In genomic region chr3:58179235-58180098, GRCh38 we compare ENCODE assay signal across 29 cellular contexts. TPM values are rescaled to one million over a fixed set of nuclear protein-coding genes. Genes with fewer than 3 reads are reported as not detected.
DNase-seq lines count a peak whose midpoint lies in the region; ATAC-seq, FAIRE-seq and TF ChIP-seq lines count a peak whose summit lies in the region.
"Had no signal": no experiment of that assay in that cellular context is flagged by ENCODE, and none has a peak within 500 bp of the region (broad histone marks: within the 10 kb centered on the region; RNA-seq: fewer than 3 reads in every experiment).

No MANE protein-coding gene starts in this region.

- H3K36me3 ChIP-seq in DND-41 (ENCODE audit: insufficient read depth, low read length) (no peaks in the 10 kb centered on the region), HepG2 (replicated peaks in 1 of 2; ENCODE audit: control insufficient read depth in 1 of 2, insufficient read depth in 2 of 2, low read length in 2 of 2) (no peaks in the 10 kb centered on the region)
- H3K36me3 ChIP-seq: BLaER1, cardiac muscle cell, colonic mucosa, left lung, sigmoid colon, tibial nerve had no signal

- no peak for TF ChIP-seq RAD21 in A549 (conservative IDR thresholded peaks at IDR 0.05 in 1 of 2, IDR thresholded peaks at IDR 0.05 in 1 of 2)
- TF ChIP-seq RAD21 in HepG2 (CRISPR knock-in tag; IDR thresholded peaks at IDR 0.05), result no peak

- H4K20me1 ChIP-seq in DND-41 (ENCODE audit: insufficient read depth, low read length) (no peaks in the 10 kb centered on the region), HepG2 (ENCODE audit: insufficient read depth, low read length) (no peaks in the 10 kb centered on the region)
- H4K20me1 ChIP-seq: BLaER1 had no signal

- DNase-seq in A549 (ENCODE audit: low read depth in 1 of 2, low spot score in 1 of 2) (no peak), DND-41 (no peak), RPMI8226 (peak; percentile 63), HepG2 (ENCODE audit: low spot score) (no peak), amygdala (lab: John Stamatoyannopoulos, UW) (no peak)
- DNase-seq in activated naive CD4-positive, alpha-beta T cell treated with Interleukin-2 at 50 U/mL for 16 hours, result no peak
- DNase-seq: activated CD4-positive, alpha-beta T cell treated with anti-CD3 and anti-CD28 coated beads for 48 hours; activated effector memory CD4-positive, alpha-beta T cell treated with Interleukin-2 at 50 U/mL for 16 hours; activated naive CD8-positive, alpha-beta T cell treated with anti-CD3 and anti-CD28 coated beads, Interleukin-2, amount 10 ng/mL, durations not matched to agents 7 days and 5 days; COR-L47; DMS79; effector CD8-positive, alpha-beta T cell; GF-D8; left lung; mesendoderm; NCI-H1105; NCI-H187 treated with DMSO at 0.1 percent for 48 hours; NCI-H526; sigmoid colon; stimulated activated CD4-positive, alpha-beta T cell treated with anti-CD3 and anti-CD28 coated beads, Interleukin-4, amount 100 ng/mL, for 1 hour; T-cell had no signal

- ATAC-seq in A549 (peak; percentile 1 to 2; a peak in 2 of 6 replicates), DND-41 (ENCODE audit: insufficient read depth, low read depth) (0 out of 3 replicates have a peak, but pooled peaks have one; percentile 27), HepG2 (peak; percentile 4), GM19324 (IDR thresholded peaks at IDR 0.05; ENCODE audit: low FRiP score, unreplicated experiment) (no peak)
- ATAC-seq: left lung, T-cell had no signal

- FAIRE-seq in A549 (lab: Jason Lieb, UNC) (no peak), HepG2 (lab: Jason Lieb, UNC) (no peak)
- FAIRE-seq: astrocyte, islet of Langerhans had no signal

- TF ChIP-seq POLR2A in A549 (IDR thresholded peaks at IDR 0.05; ENCODE audit: low read length) (no peak), HepG2 (IDR thresholded peaks at IDR 0.05; ENCODE audit: insufficient read depth in 1 of 2, low read depth in 2 of 2, low read length in 2 of 2) (no peak)

- CTCF ChIA-PET in A549 (lab: Yijun Ruan, JAX), result interaction anchor here (1.0 to 6.4 kb wide), 9 partner anchors 7 to 217 kb away, joined by 3 to 49 read pairs (median 11); partner anchors contain the start of genes HTD2 and RPP14
- CTCF ChIA-PET in HepG2 (lab: Yijun Ruan, JAX; ENCODE audit: low intra/inter-chr PET ratio, low total read pairs), result no interaction called here

- H3K9ac ChIP-seq in DND-41 (ENCODE audit: low read depth, low read length) (no peak overlapping the region), HepG2 (ENCODE audit: insufficient read depth, low read depth, low read length) (no peak overlapping the region)
- H3K9ac ChIP-seq: BLaER1 had no signal

- H2AFZ ChIP-seq in DND-41 (ENCODE audit: low read depth, low read length), result no peak overlapping the region
- H2AFZ ChIP-seq in HepG2 (ENCODE audit: low read length), result no peak overlapping the region

- H3K79me2 ChIP-seq in DND-41 (ENCODE audit: insufficient read depth, low read length) (no peaks in the 10 kb centered on the region), HepG2 (ENCODE audit: insufficient read depth, low read length) (no peaks in the 10 kb centered on the region)

- no TSS peak for BruUV-seq in HepG2 (replicated peaks; lab: Mats Ljungman, UMichigan)

- in situ Hi-C loops in HepG2 (cut with HindIII; ENCODE audit: extremely low pct_ligation_motif_present, low pct_unique_long_range_greater_than_20kb), result loop anchor here (5.0 to 10.0 kb wide), 2 partner anchors 38 to 235 kb away; no protein-coding TSS in a partner anchor

- POLR2A ChIA-PET in A549 (lab: Yijun Ruan, JAX), result no interaction called here
- POLR2A ChIA-PET in HepG2 (lab: Yijun Ruan, JAX), result interaction anchor here (0.9 to 2.4 kb wide), 2 partner anchors 14 to 127 kb away, joined by 4 to 13 read pairs; partner anchors contain the start of genes HTD2 and RPP14

- H3K4me1 ChIP-seq in A549, result peaks cover 60% of the 10 kb centered on the region
- H3K4me1 ChIP-seq in DND-41 (ENCODE audit: insufficient read depth, low read length), result no peaks in the 10 kb centered on the region
- H3K4me1 ChIP-seq in HepG2 (ENCODE audit: insufficient read depth, low read length), result peaks cover 100% of the 10 kb centered on the region

- TF ChIP-seq CTCF in A549 (IDR thresholded peaks at IDR 0.05), result no peak
- TF ChIP-seq CTCF in DND-41 (IDR thresholded peaks at IDR 0.05; ENCODE audit: borderline replicate concordance, extremely low read depth, low read length, poor library complexity, severe bottlenecking), result no peak
- TF ChIP-seq CTCF in HepG2 (CRISPR knock-in tag; IDR thresholded peaks at IDR 0.05), result no peak

- no peak for TF ChIP-seq EP300 in A549 (IDR thresholded peaks at IDR 0.05)
- TF ChIP-seq EP300 in HepG2 (IDR thresholded peaks at IDR 0.05; ENCODE audit: low read depth in 2 of 2, low read length in 2 of 2), result no peak
- no peak for TF ChIP-seq EP300 in HepG2 (CRISPR knock-in tag; IDR thresholded peaks at IDR 0.05; ENCODE audit: borderline replicate concordance)

- H3K27ac ChIP-seq in A549 (peak overlapping the region in 1 of 2 experiments; percentile 98; a peak in 3 of 6 replicates), DND-41 (ENCODE audit: low read length) (no peak overlapping the region), HepG2 (ENCODE audit: extremely low read length, insufficient read depth, low read length) (no peak overlapping the region)
- H3K27ac ChIP-seq: BLaER1, cardiac muscle cell, colonic mucosa, left lung had no signal

- WGBS in A549 (ENCODE audit: missing lambda C conversion rate), result 91% methylated on average over 6 of the region's 13 CpGs
- WGBS in HepG2 (ENCODE audit: low lambda C conversion rate), result 38% methylated on average over 8 of the region's 13 CpGs

- H3K27me3 ChIP-seq in DND-41 (ENCODE audit: insufficient read depth, low read length, poor library complexity) (no peaks in the 10 kb centered on the region), HepG2 (ENCODE audit: control insufficient read depth in 1 of 2, insufficient read depth in 2 of 2, low read length in 2 of 2) (peaks cover 0 to 16% of the 10 kb centered on the region in 2 experiments; a peak in 2 of 5 replicates)
- H3K27me3 ChIP-seq: colonic mucosa, sigmoid colon, tibial nerve had no signal

- H3K4me2 ChIP-seq in A549 (no peak overlapping the region), DND-41 (ENCODE audit: insufficient read depth, low read length) (no peak overlapping the region), HepG2 (ENCODE audit: low read depth, low read length) (peak overlapping the region; percentile 77)
- H3K4me2 ChIP-seq: BLaER1 had no signal

- no peaks in the 10 kb centered on the region for H3K9me3 ChIP-seq in A549
- no peaks in the 10 kb centered on the region for H3K9me3 ChIP-seq in DND-41 (ENCODE audit: insufficient read depth, low read length, severe bottlenecking)
- H3K9me3 ChIP-seq in HepG2 (ENCODE audit: low read length), result no peaks in the 10 kb centered on the region
- H3K9me3 ChIP-seq: BLaER1, colonic mucosa, left lung, sigmoid colon, tibial nerve had no signal

- H3K4me3 ChIP-seq in A549 (no peak overlapping the region), DND-41 (ENCODE audit: low read depth in 1 of 2, low read length in 2 of 2) (no peak overlapping the region), HepG2 (replicated peaks in 1 of 3; ENCODE audit: insufficient read depth in 1 of 3, low read depth in 2 of 3, low read length in 3 of 3) (peak overlapping the region in 1 of 3 experiments; percentile 29; a peak in 1 of 6 replicates)
- H3K4me3 ChIP-seq: BLaER1, cardiac muscle cell, colonic mucosa, left lung, sigmoid colon, tibial nerve had no signal

- intact Hi-C loops in HepG2 (cut with micrococcal nuclease; ENCODE audit: unreplicated experiment), result no loop called here

RNA-seq across cellular contexts. Expression of gene DNASE1L3, which starts 31.3 kb away (rescaled TPM):
- polyA plus RNA-seq in A549 (2011; rRNA removed), result 0.19 TPM in 1 of 2 replicates, not detected in the other
- polyA plus RNA-seq in A549 (2012; cell fraction: cytosol; rRNA removed), result 0.08 TPM in 1 of 2 replicates, not detected in the other
- polyA plus RNA-seq in A549 (2012; cell fraction: nucleus; rRNA removed), result not detected in 2 replicates
- polyA plus RNA-seq in A549 (2017; fragmentation: RNase III; extraction: RNeasy Plus Mini Kit Qiagen cat#74134 plus additional on column Dnase treatment), result not detected in 3 replicates
- 0.49 TPM in 1 of 2 replicates, not detected in the other for polyA minus RNA-seq in A549 (2011; rRNA and poly(A)+ RNA removed)
- total RNA-seq in HepG2 (2016; rRNA removed; fragmentation: Illumina TruSeq; extraction: Trizol), result 0.55 and 0.86 TPM in 2 replicates
- 0.30 TPM in 1 of 2 replicates, not detected in the other for total RNA-seq in HepG2 (2016; cell fraction: cytosol; rRNA removed; fragmentation: Illumina TruSeq; extraction: Trizol; ENCODE audit: low read depth)
- total RNA-seq in HepG2 (2016; cell fraction: insoluble cytoplasmic fraction; rRNA removed; fragmentation: Illumina TruSeq; extraction: Trizol), result 0.61 and 0.73 TPM in 2 replicates
- total RNA-seq in HepG2 (2016; cell fraction: membrane; rRNA removed; fragmentation: Illumina TruSeq; extraction: Trizol), result 0.53 and 1.1 TPM in 2 replicates
- total RNA-seq in HepG2 (2016; cell fraction: nucleus; rRNA removed; fragmentation: Illumina TruSeq; extraction: Trizol), result 0.22 TPM in 1 of 2 replicates, not detected in the other
- polyA plus RNA-seq in HepG2 (2011; rRNA removed), result 1.0 and 1.7 TPM in 2 replicates
- 1.0 and 1.3 TPM in 2 replicates for polyA plus RNA-seq in HepG2 (2011; cell fraction: cytosol; rRNA removed)
- polyA plus RNA-seq in HepG2 (2011; cell fraction: nucleus; rRNA removed), result 0.43 and 0.51 TPM in 2 replicates
- polyA plus RNA-seq in HepG2 (2012), result 0.33 and 2.5 TPM in 2 replicates
- 0.27 and 0.35 TPM in 2 replicates for polyA plus RNA-seq in HepG2 (2016; cell fraction: cytosol; fragmentation: Illumina TruSeq; extraction: Trizol; ENCODE audit: low read depth)
- 0.44 and 0.59 TPM in 2 replicates for polyA plus RNA-seq in HepG2 (2016; cell fraction: insoluble cytoplasmic fraction; fragmentation: Illumina TruSeq; extraction: Trizol; ENCODE audit: low read depth)
- polyA plus RNA-seq in HepG2 (2016; cell fraction: membrane; fragmentation: Illumina TruSeq; extraction: Trizol; ENCODE audit: low read depth), result 0.34 and 0.37 TPM in 2 replicates
- polyA plus RNA-seq in HepG2 (2016; cell fraction: nucleus; fragmentation: Illumina TruSeq; extraction: Trizol; ENCODE audit: insufficient read depth, low read depth), result 0.55 TPM in 1 of 2 replicates, not detected in the other
- polyA minus RNA-seq in HepG2 (2011; rRNA and poly(A)+ RNA removed; ENCODE audit: low replicate concordance), result 0.14 and 1.8 TPM in 2 replicates
- polyA minus RNA-seq in HepG2 (2011; cell fraction: cytosol; rRNA and poly(A)+ RNA removed), result 0.88 TPM in 1 of 2 replicates, not detected in the other
- polyA minus RNA-seq in HepG2 (2011; cell fraction: nucleus; rRNA and poly(A)+ RNA removed), result 0.77 and 0.87 TPM in 2 replicates
- total RNA-seq: activated naive CD8-positive, alpha-beta T cell treated with anti-CD3 and anti-CD28 coated beads, Interleukin-2, amount 10 ng/mL, durations not matched to agents 7 days and 5 days; astrocyte; progenitor cell of endocrine pancreas had no signal

RNA-seq across cellular contexts. Expression of gene ABHD6, which starts 58.1 kb away (rescaled TPM):
- 10.1 and 13.8 TPM in 2 replicates for polyA plus RNA-seq in A549 (2011; rRNA removed)
- polyA plus RNA-seq in A549 (2012; cell fraction: cytosol; rRNA removed), result 7.2 and 8.2 TPM in 2 replicates
- 5.9 and 6.0 TPM in 2 replicates for polyA plus RNA-seq in A549 (2012; cell fraction: nucleus; rRNA removed)
- 5.7 to 6.6 TPM (median 6.0 TPM) in 3 replicates for polyA plus RNA-seq in A549 (2017; fragmentation: RNase III; extraction: RNeasy Plus Mini Kit Qiagen cat#74134 plus additional on column Dnase treatment)
- 18.0 and 23.1 TPM in 2 replicates for polyA minus RNA-seq in A549 (2011; rRNA and poly(A)+ RNA removed)
- total RNA-seq in HepG2 (2016; rRNA removed; fragmentation: Illumina TruSeq; extraction: Trizol), result 5.7 and 9.0 TPM in 2 replicates
- 4.3 and 4.9 TPM in 2 replicates for total RNA-seq in HepG2 (2016; cell fraction: cytosol; rRNA removed; fragmentation: Illumina TruSeq; extraction: Trizol; ENCODE audit: low read depth)
- total RNA-seq in HepG2 (2016; cell fraction: insoluble cytoplasmic fraction; rRNA removed; fragmentation: Illumina TruSeq; extraction: Trizol), result 4.8 and 8.8 TPM in 2 replicates
- total RNA-seq in HepG2 (2016; cell fraction: membrane; rRNA removed; fragmentation: Illumina TruSeq; extraction: Trizol), result 7.3 and 7.9 TPM in 2 replicates
- total RNA-seq in HepG2 (2016; cell fraction: nucleus; rRNA removed; fragmentation: Illumina TruSeq; extraction: Trizol), result 7.5 and 8.4 TPM in 2 replicates
- 16.5 and 17.2 TPM in 2 replicates for polyA plus RNA-seq in HepG2 (2011; rRNA removed)
- polyA plus RNA-seq in HepG2 (2011; cell fraction: cytosol; rRNA removed), result 17.9 and 18.6 TPM in 2 replicates
- polyA plus RNA-seq in HepG2 (2011; cell fraction: nucleus; rRNA removed), result 10.2 and 11.0 TPM in 2 replicates
- 7.6 and 9.4 TPM in 2 replicates for polyA plus RNA-seq in HepG2 (2012)
- polyA plus RNA-seq in HepG2 (2016; cell fraction: cytosol; fragmentation: Illumina TruSeq; extraction: Trizol; ENCODE audit: low read depth), result 3.4 and 4.3 TPM in 2 replicates
- polyA plus RNA-seq in HepG2 (2016; cell fraction: insoluble cytoplasmic fraction; fragmentation: Illumina TruSeq; extraction: Trizol; ENCODE audit: low read depth), result 4.7 and 5.8 TPM in 2 replicates
- 4.9 and 6.1 TPM in 2 replicates for polyA plus RNA-seq in HepG2 (2016; cell fraction: membrane; fragmentation: Illumina TruSeq; extraction: Trizol; ENCODE audit: low read depth)
- polyA plus RNA-seq in HepG2 (2016; cell fraction: nucleus; fragmentation: Illumina TruSeq; extraction: Trizol; ENCODE audit: insufficient read depth, low read depth), result 9.1 and 12.2 TPM in 2 replicates
- 34.5 and 67.6 TPM in 2 replicates for polyA minus RNA-seq in HepG2 (2011; rRNA and poly(A)+ RNA removed; ENCODE audit: low replicate concordance)
- polyA minus RNA-seq in HepG2 (2011; cell fraction: cytosol; rRNA and poly(A)+ RNA removed), result 10.7 and 12.8 TPM in 2 replicates
- polyA minus RNA-seq in HepG2 (2011; cell fraction: nucleus; rRNA and poly(A)+ RNA removed), result 12.6 and 14.9 TPM in 2 replicates

Comparison
In these comparisons a context has a peak if more than half of its experiments do, and no peak if none do; other contexts are left out.
1. Of the 38 proteins assayed by ChIP-seq in both HepG2 and A549: peak only in HepG2: BCL3; only in A549: POLR2AphosphoS2; in both: none; in neither: 36.